Comparison of ENCODE assay signal across 9 cellular contexts in the genomic region with DNA sequence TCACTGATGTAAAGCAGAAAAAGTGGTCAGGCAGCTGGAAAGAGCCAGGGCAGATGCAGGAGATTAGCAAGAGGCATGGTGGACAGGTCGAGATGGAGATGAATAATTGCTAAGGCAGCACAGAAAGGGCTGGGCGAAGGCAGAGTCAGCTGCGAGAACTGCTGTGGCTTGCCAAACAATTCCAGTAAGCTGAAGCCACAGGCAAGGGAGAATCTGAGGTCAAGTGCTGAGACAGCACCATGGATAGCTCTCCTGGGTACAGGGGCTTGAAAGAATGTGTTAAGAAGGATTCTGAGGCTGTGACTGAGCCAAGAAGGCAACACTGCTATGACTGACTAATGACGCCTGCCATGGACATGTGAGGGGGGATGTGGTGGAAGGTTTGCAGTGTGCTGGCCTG.
DNase-seq lines count a peak whose midpoint lies in the region; ATAC-seq, FAIRE-seq and TF ChIP-seq lines count a peak whose summit lies in the region.
"Had no signal": no experiment of that assay in that cellular context is flagged by ENCODE, and none has a peak within 500 bp of the region (broad histone marks: within the 10 kb centered on the region; RNA-seq: fewer than 3 reads in every experiment).

No MANE protein-coding gene starts in this region.

- CTCF ChIA-PET in K562 (lab: Yijun Ruan, JAX; ENCODE audit: low intra/inter-chr PET ratio), result no interaction called here

- H3K27me3 ChIP-seq in K562 (ENCODE audit: control insufficient read depth in 2 of 2, insufficient read depth in 2 of 2, low read length in 2 of 2) (peaks cover 0 to 8% of the 10 kb centered on the region in 2 experiments; a peak in 3 of 5 replicates), upper lobe of right lung (no peaks in the 10 kb centered on the region)

- WGBS in K562 (ENCODE audit: insufficient coverage, low coverage, missing lambda C conversion rate), result 2% methylated on average over 4 of the region's 4 CpGs

- intact Hi-C loops in K562 (cut with micrococcal nuclease), result no loop called here
- intact Hi-C loops in upper lobe of right lung (cut with DNase I), result no loop called here

- no peaks in the 10 kb centered on the region for H3K9me3 ChIP-seq in K562 (replicated peaks; ENCODE audit: control insufficient read depth, insufficient read depth, low read depth, low read length)
- no peaks in the 10 kb centered on the region for H3K9me3 ChIP-seq in upper lobe of right lung

- H3K9ac ChIP-seq in K562 (ENCODE audit: insufficient read depth in 1 of 2, low read depth in 2 of 2, low read length in 2 of 2), result no peak overlapping the region

- ATAC-seq in K562, result no peak
- ATAC-seq in upper lobe of right lung, result peak; percentile 78
- no peak for ATAC-seq in GM18511 (IDR thresholded peaks at IDR 0.05; ENCODE audit: unreplicated experiment)
- no peak for ATAC-seq in HG03469 (IDR thresholded peaks at IDR 0.05; ENCODE audit: unreplicated experiment)

- TF ChIP-seq POLR2A in K562 (conservative IDR thresholded peaks at IDR 0.05), result no peak

- no peak for TF ChIP-seq CTCF in K562 (IDR thresholded peaks at IDR 0.05 in 2 of 3, conservative IDR thresholded peaks at IDR 0.05 in 1 of 3; ENCODE audit: insufficient read depth in 2 of 3, low read depth in 1 of 3, low read length in 3 of 3)
- TF ChIP-seq CTCF in upper lobe of right lung (IDR thresholded peaks at IDR 0.05), result no peak

- no peak overlapping the region for H3K27ac ChIP-seq in K562 (ENCODE audit: extremely low read depth, low read depth, low read length)
- no peak overlapping the region for H3K27ac ChIP-seq in upper lobe of right lung
- H3K27ac ChIP-seq: HL-60 had no signal

- no peaks in the 10 kb centered on the region for H4K20me1 ChIP-seq in K562 (replicated peaks; ENCODE audit: control insufficient read depth, insufficient read depth, low read length)

- BruUV-seq in K562 (replicated peaks; lab: Mats Ljungman, UMichigan), result no TSS peak

- no peak overlapping the region for H3K4me2 ChIP-seq in K562 (ENCODE audit: insufficient read depth, low read length)

- POLR2A ChIA-PET in K562 (lab: Yijun Ruan, JAX), result no interaction called here

- TF ChIP-seq EP300 in K562 (IDR thresholded peaks at IDR 0.05; ENCODE audit: low read length), result no peak

- H3K36me3 ChIP-seq in K562 (ENCODE audit: control insufficient read depth, insufficient read depth, low read length), result no peaks in the 10 kb centered on the region
- no peaks in the 10 kb centered on the region for H3K36me3 ChIP-seq in upper lobe of right lung

- no peak for TF ChIP-seq RAD21 in K562 (CRISPR knock-in tag; conservative IDR thresholded peaks at IDR 0.05 in 1 of 2, IDR thresholded peaks at IDR 0.05 in 1 of 2)

- in situ Hi-C loops in K562 (cut with MboI), result no loop called here

- FAIRE-seq in HTR-8/SVneo (lab: Jason Lieb, UNC) (no peak), K562 (lab: Jason Lieb, UNC) (no peak)

- H3K4me1 ChIP-seq in K562 (replicated peaks in 1 of 2; ENCODE audit: control insufficient read depth in 2 of 2, insufficient read depth in 2 of 2, low read length in 2 of 2) (no peaks in the 10 kb centered on the region), upper lobe of right lung (no peaks in the 10 kb centered on the region)

- no peaks in the 10 kb centered on the region for H3K9me1 ChIP-seq in K562 (ENCODE audit: control insufficient read depth, insufficient read depth, low read length)

- DNase-seq in HTR-8/SVneo (ENCODE audit: insufficient read length, low spot score), result peak; percentile 55
- DNase-seq in K562 (ENCODE audit: extremely low read depth in 1 of 4, low spot score in 3 of 4), result no peak
- peak; percentile 38 for DNase-seq in hepatic stellate cell (ENCODE audit: low spot score)
- no peak for DNase-seq in upper lobe of right lung
- DNase-seq in NCI-H446 treated with DMSO at 0.1 percent for 48 hours (lab: John Stamatoyannopoulos, UW), result no peak
- DNase-seq: NCI-H524 treated with DMSO at 0.1 percent for 48 hours had no signal

- no peak overlapping the region for H3K4me3 ChIP-seq in K562
- no peak overlapping the region for H3K4me3 ChIP-seq in upper lobe of right lung

- H3K79me2 ChIP-seq in K562 (ENCODE audit: control insufficient read depth, insufficient read depth, low read length), result no peaks in the 10 kb centered on the region

- no peak overlapping the region for H2AFZ ChIP-seq in K562 (ENCODE audit: low read depth, low read length)

TF ChIP-seq in K562, 482 proteins besides CTCF, POLR2A, EP300 and RAD21:
- peak; percentile 77 for TF ChIP-seq RBM25 (IDR thresholded peaks at IDR 0.05; ENCODE audit: low read depth, low read length, severe bottlenecking)
- TF ChIP-seq EHMT2 (IDR thresholded peaks at IDR 0.05), result peak; percentile 94
- TF ChIP-seq ILF3 (IDR thresholded peaks at IDR 0.05; ENCODE audit: borderline replicate concordance), result no peak
- TF ChIP-seq, protein P1, sequence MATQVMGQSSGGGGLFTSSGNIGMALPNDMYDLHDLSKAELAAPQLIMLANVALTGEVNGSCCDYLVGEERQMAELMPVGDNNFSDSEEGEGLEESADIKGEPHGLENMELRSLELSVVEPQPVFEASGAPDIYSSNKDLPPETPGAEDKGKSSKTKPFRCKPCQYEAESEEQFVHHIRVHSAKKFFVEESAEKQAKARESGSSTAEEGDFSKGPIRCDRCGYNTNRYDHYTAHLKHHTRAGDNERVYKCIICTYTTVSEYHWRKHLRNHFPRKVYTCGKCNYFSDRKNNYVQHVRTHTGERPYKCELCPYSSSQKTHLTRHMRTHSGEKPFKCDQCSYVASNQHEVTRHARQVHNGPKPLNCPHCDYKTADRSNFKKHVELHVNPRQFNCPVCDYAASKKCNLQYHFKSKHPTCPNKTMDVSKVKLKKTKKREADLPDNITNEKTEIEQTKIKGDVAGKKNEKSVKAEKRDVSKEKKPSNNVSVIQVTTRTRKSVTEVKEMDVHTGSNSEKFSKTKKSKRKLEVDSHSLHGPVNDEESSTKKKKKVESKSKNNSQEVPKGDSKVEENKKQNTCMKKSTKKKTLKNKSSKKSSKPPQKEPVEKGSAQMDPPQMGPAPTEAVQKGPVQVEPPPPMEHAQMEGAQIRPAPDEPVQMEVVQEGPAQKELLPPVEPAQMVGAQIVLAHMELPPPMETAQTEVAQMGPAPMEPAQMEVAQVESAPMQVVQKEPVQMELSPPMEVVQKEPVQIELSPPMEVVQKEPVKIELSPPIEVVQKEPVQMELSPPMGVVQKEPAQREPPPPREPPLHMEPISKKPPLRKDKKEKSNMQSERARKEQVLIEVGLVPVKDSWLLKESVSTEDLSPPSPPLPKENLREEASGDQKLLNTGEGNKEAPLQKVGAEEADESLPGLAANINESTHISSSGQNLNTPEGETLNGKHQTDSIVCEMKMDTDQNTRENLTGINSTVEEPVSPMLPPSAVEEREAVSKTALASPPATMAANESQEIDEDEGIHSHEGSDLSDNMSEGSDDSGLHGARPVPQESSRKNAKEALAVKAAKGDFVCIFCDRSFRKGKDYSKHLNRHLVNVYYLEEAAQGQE (CRISPR knock-in tag; IDR thresholded peaks at IDR 0.05; ENCODE audit: low read depth), result peak; percentile 88
- TF ChIP-seq, protein P2, sequence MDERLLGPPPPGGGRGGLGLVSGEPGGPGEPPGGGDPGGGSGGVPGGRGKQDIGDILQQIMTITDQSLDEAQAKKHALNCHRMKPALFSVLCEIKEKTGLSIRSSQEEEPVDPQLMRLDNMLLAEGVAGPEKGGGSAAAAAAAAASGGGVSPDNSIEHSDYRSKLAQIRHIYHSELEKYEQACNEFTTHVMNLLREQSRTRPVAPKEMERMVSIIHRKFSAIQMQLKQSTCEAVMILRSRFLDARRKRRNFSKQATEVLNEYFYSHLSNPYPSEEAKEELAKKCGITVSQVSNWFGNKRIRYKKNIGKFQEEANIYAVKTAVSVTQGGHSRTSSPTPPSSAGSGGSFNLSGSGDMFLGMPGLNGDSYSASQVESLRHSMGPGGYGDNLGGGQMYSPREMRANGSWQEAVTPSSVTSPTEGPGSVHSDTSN (CRISPR knock-in tag; IDR thresholded peaks at IDR 0.05; ENCODE audit: low read depth), result no peak
- TF ChIP-seq, protein P2 (tag; conservative IDR thresholded peaks at IDR 0.05; ENCODE audit: low read depth), result peak; percentile 58; the same call in 1 of the 2 replicates
- peak; percentile 77 for TF ChIP-seq MIER1 (IDR thresholded peaks at IDR 0.05; ENCODE audit: low read depth)
- no peak for TF ChIP-seq ZNF75A (CRISPR knock-in tag; IDR thresholded peaks at IDR 0.05)
- TF ChIP-seq, protein P3, sequence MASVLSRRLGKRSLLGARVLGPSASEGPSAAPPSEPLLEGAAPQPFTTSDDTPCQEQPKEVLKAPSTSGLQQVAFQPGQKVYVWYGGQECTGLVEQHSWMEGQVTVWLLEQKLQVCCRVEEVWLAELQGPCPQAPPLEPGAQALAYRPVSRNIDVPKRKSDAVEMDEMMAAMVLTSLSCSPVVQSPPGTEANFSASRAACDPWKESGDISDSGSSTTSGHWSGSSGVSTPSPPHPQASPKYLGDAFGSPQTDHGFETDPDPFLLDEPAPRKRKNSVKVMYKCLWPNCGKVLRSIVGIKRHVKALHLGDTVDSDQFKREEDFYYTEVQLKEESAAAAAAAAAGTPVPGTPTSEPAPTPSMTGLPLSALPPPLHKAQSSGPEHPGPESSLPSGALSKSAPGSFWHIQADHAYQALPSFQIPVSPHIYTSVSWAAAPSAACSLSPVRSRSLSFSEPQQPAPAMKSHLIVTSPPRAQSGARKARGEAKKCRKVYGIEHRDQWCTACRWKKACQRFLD (CRISPR knock-in tag; IDR thresholded peaks at IDR 0.05), result no peak
TF ChIP-seq in K562: peak in this region for 5.

Comparison
In these comparisons a context has a peak if more than half of its experiments do, and no peak if none do; other contexts are left out.
1. DNase-seq: peak in HTR-8/SVneo (single experiment) and hepatic stellate cell (single experiment); none in K562 (0 of 4), upper lobe of right lung (single experiment) and NCI-H446 treated with DMSO at 0.1 percent for 48 hours (single experiment).